Comparison of ENCODE assay signal across 1 cellular context in genomic region chr19:13843104-13843921, GRCh38.
TF ChIP-seq lines count a peak whose summit lies in the region.

No MANE protein-coding gene starts in this region.

TF ChIP-seq in GM12878, 131 proteins besides CTCF, POLR2A, EP300 and RAD21 (continued from another document):
- no peak for TF ChIP-seq ZBTB33 (IDR thresholded peaks at IDR 0.05)
- 0 out of 2 replicates have a peak, but pooled peaks have one; percentile 41 for TF ChIP-seq SMARCA5 (IDR thresholded peaks at IDR 0.05)
- no peak for TF ChIP-seq STAT1 (conservative IDR thresholded peaks at IDR 0.05)
- no peak for TF ChIP-seq JUND (IDR thresholded peaks at IDR 0.05; ENCODE audit: low read depth, low read length)
- TF ChIP-seq RCOR1 (conservative IDR thresholded peaks at IDR 0.05; ENCODE audit: low read depth, low read length) = no peak
- 0 out of 2 replicates have a peak, but pooled peaks have one; percentile 10 for TF ChIP-seq NBN (IDR thresholded peaks at IDR 0.05)
- TF ChIP-seq FOXK2 (IDR thresholded peaks at IDR 0.05) = no peak
- TF ChIP-seq TCF7 (IDR thresholded peaks at IDR 0.05; ENCODE audit: borderline replicate concordance) = no peak
- TF ChIP-seq PKNOX1 (IDR thresholded peaks at IDR 0.05) = no peak
- no peak for TF ChIP-seq PAX8 (IDR thresholded peaks at IDR 0.05)
- no peak for TF ChIP-seq CBFB (IDR thresholded peaks at IDR 0.05; ENCODE audit: low read depth)
- TF ChIP-seq HDAC2 (IDR thresholded peaks at IDR 0.05) = no peak
- no peak for TF ChIP-seq ZNF592 (IDR thresholded peaks at IDR 0.05)
- no peak for TF ChIP-seq SMAD1 (IDR thresholded peaks at IDR 0.05; ENCODE audit: low read depth, partially characterized antibody)
- TF ChIP-seq POLR2AphosphoS2 (IDR thresholded peaks at IDR 0.05; ENCODE audit: low read depth, low read length) = no peak
